Comparison of ENCODE assay signal across 24 cellular contexts in the genomic region with DNA sequence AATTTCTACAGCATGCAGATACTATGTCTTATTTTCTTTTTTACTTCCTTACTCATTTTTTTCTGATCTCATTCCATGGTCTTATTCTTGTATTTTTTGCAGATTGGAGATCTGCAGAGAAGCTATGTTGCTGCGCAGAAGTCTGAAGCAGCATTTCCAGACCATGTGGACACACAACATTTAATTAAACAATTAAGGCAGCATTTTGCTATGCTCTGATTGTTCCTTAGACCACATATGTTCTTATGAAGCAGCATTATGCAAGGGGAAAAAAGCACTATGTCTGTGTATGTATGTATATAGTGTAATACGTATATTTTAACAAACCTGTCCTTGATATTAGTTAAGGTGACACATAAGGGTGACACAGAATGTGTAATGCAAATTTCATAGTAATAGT.
"Had no signal": no experiment of that assay in that cellular context is flagged by ENCODE, and none has a peak within 500 bp of the region (broad histone marks: within the 10 kb centered on the region; RNA-seq: fewer than 3 reads in every experiment).

No MANE protein-coding gene starts in this region.

- H3K4me3 ChIP-seq: MG63, SJCRH30, SK-N-MC had no signal

- H3K27me3 ChIP-seq: MG63, SJCRH30 had no signal

- H3K4me1 ChIP-seq: SJCRH30 had no signal

- H3K9me3 ChIP-seq: MG63, SJCRH30 had no signal

- DNase-seq: Karpas-422; KG1; MG63; NCI-H1092; NCI-H1105 treated with DMSO at 0.1 percent for 48 hours; NCI-H1417 treated with DMSO at 0.1 percent for 48 hours; NCI-H146; NCI-H1694 treated with DMSO at 0.1 percent for 48 hours; NCI-H1930; NCI-H2081; NCI-H2107; NCI-H226; NCI-H446; NCI-H510A; NCI-H524 treated with DMSO at 0.1 percent for 48 hours; NCI-H82; NK-92 treated with Interleukin-12 subunit alpha and Interleukin-12 subunit beta, amount 100 ng/mL, for 24 hours; PC-3; SHP77 treated with DMSO at 0.1 percent for 48 hours; SJCRH30; T-helper 1 cell had no signal

- H3K36me3 ChIP-seq: SJCRH30 had no signal

- ATAC-seq: Panc1, PC-3, Right ventricle myocardium inferior had no signal

- H3K27ac ChIP-seq: SJCRH30, SK-N-MC had no signal
